In the genomic region with DNA sequence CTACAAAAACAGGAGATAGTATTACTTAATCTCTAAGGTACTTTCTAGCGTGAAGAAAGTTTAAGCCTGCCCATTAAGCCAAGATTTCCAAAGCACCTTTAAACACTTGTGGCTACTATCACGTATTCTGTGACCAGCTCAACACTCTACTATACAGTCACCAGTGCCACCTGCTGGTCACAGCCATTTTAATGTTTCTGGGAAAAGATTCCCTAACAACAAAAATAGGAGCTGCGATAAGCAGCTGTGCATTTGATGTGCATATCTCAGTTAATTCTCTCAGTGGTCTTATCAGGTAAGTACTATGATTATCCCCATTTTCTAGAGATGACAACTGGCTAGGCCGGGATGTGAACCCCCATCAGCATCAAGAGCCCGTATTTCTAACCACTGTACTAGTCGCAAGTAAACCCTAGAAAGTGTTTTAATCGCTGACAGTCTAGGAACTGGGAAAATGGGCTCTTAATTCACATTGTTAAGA, we compare ENCODE assay signal across 1 cellular context.
TF ChIP-seq lines count a peak whose summit lies in the region.

No MANE protein-coding gene starts in this region.

TF ChIP-seq in HepG2, 621 proteins besides CTCF, POLR2A, EP300 and RAD21:
- TF ChIP-seq KDM3A (CRISPR knock-in tag; IDR thresholded peaks at IDR 0.05; ENCODE audit: low read depth), result no peak
- TF ChIP-seq NONO (IDR thresholded peaks at IDR 0.05), result no peak
- TF ChIP-seq NONO (CRISPR knock-in tag; conservative IDR thresholded peaks at IDR 0.05), result 0 out of 2 replicates have a peak, but pooled peaks have one; percentile 5
- no peak for TF ChIP-seq ZFP36 (IDR thresholded peaks at IDR 0.05; ENCODE audit: borderline replicate concordance, low read depth, low read length, partially characterized antibody)
- no peak for TF ChIP-seq SETDB1 (CRISPR knock-in tag; IDR thresholded peaks at IDR 0.05; ENCODE audit: borderline replicate concordance)
- no peak for TF ChIP-seq ZNF326 (CRISPR knock-in tag; IDR thresholded peaks at IDR 0.05; ENCODE audit: borderline replicate concordance)
- no peak for TF ChIP-seq ZNF143 (CRISPR knock-in tag; IDR thresholded peaks at IDR 0.05)
- TF ChIP-seq, protein P1, sequence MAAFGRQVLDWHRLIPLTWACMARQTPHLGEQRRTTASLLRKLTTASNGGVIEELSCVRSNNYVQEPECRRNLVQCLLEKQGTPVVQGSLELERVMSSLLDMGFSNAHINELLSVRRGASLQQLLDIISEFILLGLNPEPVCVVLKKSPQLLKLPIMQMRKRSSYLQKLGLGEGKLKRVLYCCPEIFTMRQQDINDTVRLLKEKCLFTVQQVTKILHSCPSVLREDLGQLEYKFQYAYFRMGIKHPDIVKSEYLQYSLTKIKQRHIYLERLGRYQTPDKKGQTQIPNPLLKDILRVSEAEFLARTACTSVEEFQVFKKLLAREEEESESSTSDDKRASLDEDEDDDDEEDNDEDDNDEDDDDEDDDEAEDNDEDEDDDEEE (CRISPR knock-in tag; IDR thresholded peaks at IDR 0.05), result no peak
- no peak for TF ChIP-seq GPN1 (CRISPR knock-in tag; IDR thresholded peaks at IDR 0.05; ENCODE audit: borderline replicate concordance)
- TF ChIP-seq STAG1 (CRISPR knock-in tag; IDR thresholded peaks at IDR 0.05), result peak; percentile 70
- TF ChIP-seq, protein P2, sequence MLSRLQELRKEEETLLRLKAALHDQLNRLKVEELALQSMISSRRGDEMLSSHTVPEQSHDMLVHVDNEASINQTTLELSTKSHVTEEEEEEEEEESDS (CRISPR knock-in tag; IDR thresholded peaks at IDR 0.05; ENCODE audit: borderline replicate concordance), result no peak
- TF ChIP-seq, protein P3, sequence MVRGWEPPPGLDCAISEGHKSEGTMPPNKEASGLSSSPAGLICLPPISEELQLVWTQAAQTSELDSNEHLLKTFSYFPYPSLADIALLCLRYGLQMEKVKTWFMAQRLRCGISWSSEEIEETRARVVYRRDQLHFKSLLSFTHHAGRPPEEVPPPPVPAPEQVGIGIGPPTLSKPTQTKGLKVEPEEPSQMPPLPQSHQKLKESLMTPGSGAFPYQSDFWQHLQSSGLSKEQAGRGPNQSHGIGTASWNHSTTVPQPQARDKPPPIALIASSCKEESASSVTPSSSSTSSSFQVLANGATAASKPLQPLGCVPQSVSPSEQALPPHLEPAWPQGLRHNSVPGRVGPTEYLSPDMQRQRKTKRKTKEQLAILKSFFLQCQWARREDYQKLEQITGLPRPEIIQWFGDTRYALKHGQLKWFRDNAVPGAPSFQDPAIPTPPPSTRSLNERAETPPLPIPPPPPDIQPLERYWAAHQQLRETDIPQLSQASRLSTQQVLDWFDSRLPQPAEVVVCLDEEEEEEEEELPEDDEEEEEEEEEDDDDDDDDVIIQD (CRISPR knock-in tag; IDR thresholded peaks at IDR 0.05; ENCODE audit: low read depth), result peak; percentile 8; the same call in 1 of the 2 replicates
- TF ChIP-seq MEIS1 (CRISPR knock-in tag; IDR thresholded peaks at IDR 0.05; ENCODE audit: borderline replicate concordance), result 0 out of 2 replicates have a peak, but pooled peaks have one; percentile 15
- TF ChIP-seq, protein P4, sequence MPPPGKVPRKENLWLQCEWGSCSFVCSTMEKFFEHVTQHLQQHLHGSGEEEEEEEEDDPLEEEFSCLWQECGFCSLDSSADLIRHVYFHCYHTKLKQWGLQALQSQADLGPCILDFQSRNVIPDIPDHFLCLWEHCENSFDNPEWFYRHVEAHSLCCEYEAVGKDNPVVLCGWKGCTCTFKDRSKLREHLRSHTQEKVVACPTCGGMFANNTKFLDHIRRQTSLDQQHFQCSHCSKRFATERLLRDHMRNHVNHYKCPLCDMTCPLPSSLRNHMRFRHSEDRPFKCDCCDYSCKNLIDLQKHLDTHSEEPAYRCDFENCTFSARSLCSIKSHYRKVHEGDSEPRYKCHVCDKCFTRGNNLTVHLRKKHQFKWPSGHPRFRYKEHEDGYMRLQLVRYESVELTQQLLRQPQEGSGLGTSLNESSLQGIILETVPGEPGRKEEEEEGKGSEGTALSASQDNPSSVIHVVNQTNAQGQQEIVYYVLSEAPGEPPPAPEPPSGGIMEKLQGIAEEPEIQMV (CRISPR knock-in tag; IDR thresholded peaks at IDR 0.05; ENCODE audit: low read depth), result no peak
- TF ChIP-seq, protein P5, sequence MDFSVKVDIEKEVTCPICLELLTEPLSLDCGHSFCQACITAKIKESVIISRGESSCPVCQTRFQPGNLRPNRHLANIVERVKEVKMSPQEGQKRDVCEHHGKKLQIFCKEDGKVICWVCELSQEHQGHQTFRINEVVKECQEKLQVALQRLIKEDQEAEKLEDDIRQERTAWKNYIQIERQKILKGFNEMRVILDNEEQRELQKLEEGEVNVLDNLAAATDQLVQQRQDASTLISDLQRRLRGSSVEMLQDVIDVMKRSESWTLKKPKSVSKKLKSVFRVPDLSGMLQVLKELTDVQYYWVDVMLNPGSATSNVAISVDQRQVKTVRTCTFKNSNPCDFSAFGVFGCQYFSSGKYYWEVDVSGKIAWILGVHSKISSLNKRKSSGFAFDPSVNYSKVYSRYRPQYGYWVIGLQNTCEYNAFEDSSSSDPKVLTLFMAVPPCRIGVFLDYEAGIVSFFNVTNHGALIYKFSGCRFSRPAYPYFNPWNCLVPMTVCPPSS (IDR thresholded peaks at IDR 0.05), result no peak
- 0 out of 2 replicates have a peak, but pooled peaks have one; percentile 5 for TF ChIP-seq ZNF556 (CRISPR knock-in tag; IDR thresholded peaks at IDR 0.05; ENCODE audit: borderline replicate concordance)
- 0 out of 2 replicates have a peak, but pooled peaks have one; percentile 32 for TF ChIP-seq REL (CRISPR knock-in tag; conservative IDR thresholded peaks at IDR 0.05)
- no peak for TF ChIP-seq FOXA1 (IDR thresholded peaks at IDR 0.05)
- no peak for TF ChIP-seq FOXA1 (CRISPR knock-in tag; IDR thresholded peaks at IDR 0.05)
- peak; percentile 4; the same call in 1 of the 2 replicates for TF ChIP-seq BCL6 (CRISPR knock-in tag; IDR thresholded peaks at IDR 0.05)
- peak; percentile 18; the same call in 1 of the 2 replicates for TF ChIP-seq ERF (CRISPR knock-in tag; IDR thresholded peaks at IDR 0.05)
- TF ChIP-seq SMC3 (IDR thresholded peaks at IDR 0.05; ENCODE audit: low read length), result peak; percentile 48
- no peak for TF ChIP-seq SCMH1 (CRISPR knock-in tag; IDR thresholded peaks at IDR 0.05; ENCODE audit: borderline replicate concordance)
- TF ChIP-seq MLLT10 (CRISPR knock-in tag; IDR thresholded peaks at IDR 0.05), result no peak
